ENCODE assay signal across 8 cellular contexts in the genomic region with DNA sequence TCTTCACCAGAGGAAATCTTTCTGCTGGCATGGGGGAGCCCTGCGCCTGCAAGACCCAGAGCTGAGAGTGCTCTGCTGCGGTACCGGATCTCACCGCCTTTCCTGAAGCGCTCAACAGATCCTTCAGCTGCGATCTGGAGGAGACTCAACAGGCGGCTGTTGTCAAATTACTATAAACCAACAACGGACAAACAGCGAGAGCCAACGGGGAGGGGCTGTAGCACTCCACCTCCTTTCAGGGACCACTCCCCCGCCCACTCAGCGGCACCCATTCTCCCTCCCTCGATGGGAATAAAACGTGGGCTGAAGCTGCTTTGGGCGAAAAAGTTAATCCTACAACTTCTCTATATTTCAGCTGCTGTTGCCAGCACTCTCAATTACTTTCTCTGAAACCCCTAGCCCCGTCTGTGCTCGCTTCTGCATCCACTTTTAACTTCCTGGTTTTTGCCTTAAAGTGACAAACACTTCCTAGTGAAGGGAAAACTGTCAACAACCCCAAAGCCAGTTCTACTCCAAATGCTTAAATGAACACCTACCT. TPM values are rescaled to one million over a fixed set of nuclear protein-coding genes. Genes with fewer than 3 reads are reported as not detected.
DNase-seq lines count a peak whose midpoint lies in the region; ATAC-seq and TF ChIP-seq lines count a peak whose summit lies in the region.

Gene FMO5 (minus strand): TSS at position 147 of the 538 bp plus-strand sequence. CDS start 310 bp downstream, outside the sequence.

- H2AFZ ChIP-seq in osteoblast (ENCODE audit: low read length) = peak within 1 kb of the TSS; percentile 100

- peaks cover 26% of the 10 kb centered on the region for H3K4me1 Mint-ChIP-seq in activated naive CD4-positive, alpha-beta T cell treated with anti-CD3 and anti-CD28 coated beads, Interleukin-2, amount 50 U/mL, for 24 hours

- intact Hi-C loops in head of caudate nucleus (cut with DNase I) = no loop called here
- intact Hi-C loops in transverse colon (cut with DNase I; ENCODE audit: low total_unique reads) = no loop called here

- no peaks in the 10 kb centered on the region for H3K27me3 Mint-ChIP-seq in activated naive CD4-positive, alpha-beta T cell treated with anti-CD3 and anti-CD28 coated beads, Interleukin-2, amount 50 U/mL, for 24 hours

- DNase-seq in RPMI7951 (ENCODE audit: low read depth) (peak; percentile 68), head of caudate nucleus (peak; percentile 9 to 69 (median 40)), osteoblast (ENCODE audit: insufficient read length, low spot score, missing footprints) (peak; percentile 95), transverse colon (peak; percentile 77)

- H3K4me3 ChIP-seq in osteoblast (ENCODE audit: insufficient read depth, low read length) = peak within 1 kb of the TSS; percentile 91
- H3K4me3 ChIP-seq in transverse colon = peak within 1 kb of the TSS; percentile 49 to 70 (median 64)

- TF ChIP-seq POLR2A in transverse colon (IDR thresholded peaks at IDR 0.05) = peak; percentile 47

- H3K27ac ChIP-seq in 22Rv1 = peak within 1 kb of the TSS; percentile 56
- peak within 1 kb of the TSS; percentile 17 for H3K27ac ChIP-seq in osteoblast (ENCODE audit: low read depth, low read length)
- peak within 1 kb of the TSS; percentile 83 to 90 (median 88) for H3K27ac ChIP-seq in transverse colon

- H3K27me3 ChIP-seq in osteoblast (ENCODE audit: insufficient read depth, low read length) (no peaks in the 10 kb centered on the region), transverse colon (no peaks in the 10 kb centered on the region)

- WGBS in transverse colon (ENCODE audit: low coverage in 1 of 2), 2 donors = 0 to 1% methylated on average over 12 to 17 of the region's 17 CpGs

- peak within 1 kb of the TSS; percentile 79 for H3K27ac Mint-ChIP-seq in activated naive CD4-positive, alpha-beta T cell treated with anti-CD3 and anti-CD28 coated beads, Interleukin-2, amount 50 U/mL, for 24 hours

- peak within 1 kb of the TSS; percentile 93 for H3K4me3 Mint-ChIP-seq in activated naive CD4-positive, alpha-beta T cell treated with anti-CD3 and anti-CD28 coated beads, Interleukin-2, amount 50 U/mL, for 24 hours

- H4K20me1 ChIP-seq in osteoblast (ENCODE audit: insufficient read depth, low read length) = no peaks in the 10 kb centered on the region

- peak within 1 kb of the TSS; percentile 99 for H3K4me2 ChIP-seq in osteoblast (ENCODE audit: insufficient read depth, low read length)

- no peaks in the 10 kb centered on the region for H3K79me2 ChIP-seq in osteoblast (ENCODE audit: insufficient read depth, low read length)

- TF ChIP-seq CTCF in 22Rv1 (IDR thresholded peaks at IDR 0.05) (peak; percentile 29), osteoblast (IDR thresholded peaks at IDR 0.05; ENCODE audit: extremely low read depth, low read depth, low read length) (no peak), transverse colon (IDR thresholded peaks at IDR 0.05) (peak; percentile 20 to 72 (median 41))

- no peaks in the 10 kb centered on the region for H3K36me3 ChIP-seq in osteoblast (ENCODE audit: insufficient read depth, low read length)
- H3K36me3 ChIP-seq in transverse colon = no peaks in the 10 kb centered on the region

- no peaks in the 10 kb centered on the region for H3K36me3 Mint-ChIP-seq in activated naive CD4-positive, alpha-beta T cell treated with anti-CD3 and anti-CD28 coated beads, Interleukin-2, amount 50 U/mL, for 24 hours

- ATAC-seq in GM18511 (IDR thresholded peaks at IDR 0.05; ENCODE audit: unreplicated experiment) (peak; percentile 84), HG03342 (IDR thresholded peaks at IDR 0.05; ENCODE audit: unreplicated experiment) (peak; percentile 77)

- no peaks in the 10 kb centered on the region for H3K9me3 ChIP-seq in osteoblast (ENCODE audit: low read depth, low read length)
- H3K9me3 ChIP-seq in transverse colon = no peaks in the 10 kb centered on the region

- H3K4me1 ChIP-seq in osteoblast (ENCODE audit: insufficient read depth, low read length) (peaks cover 3% of the 10 kb centered on the region), transverse colon (peaks cover 0 to 20% (median 3%) of the 10 kb centered on the region in 4 donors)

- TF ChIP-seq EP300 in transverse colon (IDR thresholded peaks at IDR 0.05; ENCODE audit: low read depth) = no peak

- no peaks in the 10 kb centered on the region for H3K9me3 Mint-ChIP-seq in activated naive CD4-positive, alpha-beta T cell treated with anti-CD3 and anti-CD28 coated beads, Interleukin-2, amount 50 U/mL, for 24 hours

- in situ Hi-C loops in transverse colon (cut with MboI; ENCODE audit: low pct_ligation_motif_present in 1 of 4, low pct_unique_long_range_greater_than_20kb in 1 of 4, low sequenced_read_pairs in 3 of 4) = loop anchor here in 1 of 4 donors (10.0 kb wide), 1 partner anchor 50 kb away; the partner anchor contains the start of gene PRKAB2

RNA-seq across cellular contexts. Expression of gene FMO5, which starts in this region (rescaled TPM):
- total RNA-seq in RPMI7951 (2014; rRNA removed; shearing (Covaris generic)) = 2.1 and 3.4 TPM in 2 replicates
- 2.7 and 3.6 TPM in 2 replicates for total RNA-seq in osteoblast
- 100 to 1,000 TPM in 1 of 4 donors, 10 to 100 TPM in 3; 57.6 to 145 (median 62.6) TPM for total RNA-seq in transverse colon

Comparison
In these comparisons a context has a peak if more than half of its experiments do, and no peak if none do; other contexts are left out.
1. Peak in every context shown above with its lines: DNase-seq, ATAC-seq, H3K4me3 ChIP-seq and H3K27ac ChIP-seq.
2. RNA of gene FMO5 (total RNA-seq): 57.6 to 145 TPM in transverse colon; 2.7 to 3.6 TPM in osteoblast and 2.1 to 3.4 TPM in RPMI7951; every median in the first group is over 10 times any median in the second.
3. H3K27ac ChIP-seq: peak in every context shown above with its lines; median percentile 88 in transverse colon; 56 in 22Rv1; 17 in osteoblast.
4. DNase-seq: peak in every context shown above with its lines; median percentile 95 in osteoblast; 77 in transverse colon; 68 in RPMI7951; 40 in head of caudate nucleus.